9 cellular contexts compared by ENCODE assay signal in genomic region chrX:2614911-2615310, GRCh38.
DNase-seq lines count a peak whose midpoint lies in the region; ATAC-seq, FAIRE-seq and TF ChIP-seq lines count a peak whose summit lies in the region.
"Had no signal": no experiment of that assay in that cellular context is flagged by ENCODE, and none has a peak within 500 bp of the region (broad histone marks: within the 10 kb centered on the region; RNA-seq: fewer than 3 reads in every experiment).

No MANE protein-coding gene starts in this region.

- intact Hi-C loops in right lobe of liver (cut with DNase I): no loop called here
- intact Hi-C loops in HepG2 (cut with micrococcal nuclease; ENCODE audit: unreplicated experiment): no loop called here
- intact Hi-C loops in colonic mucosa (cut with DNase I): loop anchor here (10.0 kb wide), 1 partner anchor 110 kb away; the partner anchor contains the start of genes DHRSX and ZBED1

- H3K27ac ChIP-seq in right lobe of liver (no peak overlapping the region), HepG2 (ENCODE audit: extremely low read length, insufficient read depth, low read length) (no peak overlapping the region), caudate nucleus (ENCODE audit: low read depth, low read length) (peak overlapping the region; percentile 12), colonic mucosa (no peak overlapping the region)
- H3K27ac ChIP-seq in CD8-positive, alpha-beta memory T cell (ENCODE audit: low read depth, low read length): no peak overlapping the region

- no peak for TF ChIP-seq POLR2A in right lobe of liver (IDR thresholded peaks at IDR 0.05)
- TF ChIP-seq POLR2A in HepG2 (IDR thresholded peaks at IDR 0.05; ENCODE audit: insufficient read depth in 1 of 2, low read depth in 2 of 2, low read length in 2 of 2): no peak

- no peaks in the 10 kb centered on the region for H3K9me3 ChIP-seq in right lobe of liver
- no peaks in the 10 kb centered on the region for H3K9me3 ChIP-seq in HepG2 (ENCODE audit: low read length)
- H3K9me3 ChIP-seq in colonic mucosa: no peaks in the 10 kb centered on the region
- no peaks in the 10 kb centered on the region for H3K9me3 ChIP-seq in CD8-positive, alpha-beta memory T cell (ENCODE audit: low read length)

- no peaks in the 10 kb centered on the region for H4K20me1 ChIP-seq in HepG2 (ENCODE audit: insufficient read depth, low read length)

- BruUV-seq in HepG2 (replicated peaks; lab: Mats Ljungman, UMichigan): no TSS peak

- POLR2A ChIA-PET in HepG2 (lab: Yijun Ruan, JAX): no interaction called here
- POLR2A ChIA-PET in CD8-positive, alpha-beta memory T cell (lab: Charles Lee): no interaction called here

- H3K4me3 Mint-ChIP-seq in CD8-positive, alpha-beta memory T cell: peak overlapping the region in 1 of 7 donors; percentile 55

- in situ Hi-C loops in HepG2 (cut with HindIII; ENCODE audit: extremely low pct_ligation_motif_present, low pct_unique_long_range_greater_than_20kb): loop anchor here (25.0 kb wide), 1 partner anchor 1153 kb away; the partner anchor contains the start of gene ASMTL

- DNase-seq in right lobe of liver (no peak), HepG2 (ENCODE audit: low spot score) (no peak), caudate nucleus (lab: John Stamatoyannopoulos, UW) (no peak), medulla oblongata (ENCODE audit: extremely low spot score) (peak; percentile 80), NCI-H128 (lab: John Stamatoyannopoulos, UW; ENCODE audit: unreplicated experiment) (no peak), colonic mucosa (no peak), D721Med (ENCODE audit: insufficient read length, low spot score) (no peak)
- DNase-seq in CD8-positive, alpha-beta memory T cell: no peak
- DNase-seq: GF-D8 had no signal

- H3K9ac ChIP-seq in HepG2 (ENCODE audit: insufficient read depth, low read depth, low read length) (no peak overlapping the region), colonic mucosa (ENCODE audit: low read depth in 2 of 2, low read length in 2 of 2) (no peak overlapping the region)

- H3K4me1 ChIP-seq in right lobe of liver (peaks cover 0 to 3% (median 0%) of the 10 kb centered on the region in 4 donors), HepG2 (ENCODE audit: insufficient read depth, low read length) (peaks cover 19% of the 10 kb centered on the region), colonic mucosa (peaks cover 3% of the 10 kb centered on the region)
- H3K4me1 ChIP-seq in CD8-positive, alpha-beta memory T cell (ENCODE audit: insufficient read depth, low read length): peaks cover 11% of the 10 kb centered on the region

- CTCF ChIA-PET in HepG2 (lab: Yijun Ruan, JAX; ENCODE audit: low intra/inter-chr PET ratio, low total read pairs): no interaction called here
- CTCF ChIA-PET in CD8-positive, alpha-beta memory T cell (lab: Charles Lee): no interaction called here

- H3K27me3 ChIP-seq in right lobe of liver (no peaks in the 10 kb centered on the region), HepG2 (ENCODE audit: control insufficient read depth in 1 of 2, insufficient read depth in 2 of 2, low read length in 2 of 2) (no peaks in the 10 kb centered on the region), colonic mucosa (no peaks in the 10 kb centered on the region)
- no peaks in the 10 kb centered on the region for H3K27me3 ChIP-seq in CD8-positive, alpha-beta memory T cell (ENCODE audit: insufficient read depth, low read length, poor library complexity, severe bottlenecking)

- H3K79me2 ChIP-seq in HepG2 (ENCODE audit: insufficient read depth, low read length): peaks cover 5% of the 10 kb centered on the region

- H3K27ac Mint-ChIP-seq in CD8-positive, alpha-beta memory T cell: peak overlapping the region in 2 of 8 donors; percentile 19 to 72

- ATAC-seq in right lobe of liver: peak; percentile 37 to 69 (median 55)
- no peak; the same call in 2 of the 3 replicates for ATAC-seq in HepG2

- H3K4me3 ChIP-seq in right lobe of liver (no peak overlapping the region), HepG2 (replicated peaks in 1 of 3; ENCODE audit: insufficient read depth in 1 of 3, low read depth in 2 of 3, low read length in 3 of 3) (no peak overlapping the region), colonic mucosa (no peak overlapping the region)
- no peak overlapping the region for H3K4me3 ChIP-seq in CD8-positive, alpha-beta memory T cell (ENCODE audit: low read length)

- H3K4me1 Mint-ChIP-seq in CD8-positive, alpha-beta memory T cell: peaks cover 24 to 36% (median 32%) of the 10 kb centered on the region in 3 donors

- H3K36me3 ChIP-seq in right lobe of liver: peaks cover 0 to 8% (median 0%) of the 10 kb centered on the region in 4 donors
- peaks cover 3 to 44% of the 10 kb centered on the region in 2 experiments; a peak in 4 of 5 replicates for H3K36me3 ChIP-seq in HepG2 (replicated peaks in 1 of 2; ENCODE audit: control insufficient read depth in 1 of 2, insufficient read depth in 2 of 2, low read length in 2 of 2)
- H3K36me3 ChIP-seq in colonic mucosa: no peaks in the 10 kb centered on the region
- H3K36me3 ChIP-seq in CD8-positive, alpha-beta memory T cell (ENCODE audit: insufficient read depth, low read length): peaks cover 24% of the 10 kb centered on the region

- no peak for TF ChIP-seq RAD21 in HepG2 (CRISPR knock-in tag; IDR thresholded peaks at IDR 0.05)

- H3K4me2 ChIP-seq in HepG2 (ENCODE audit: low read depth, low read length): no peak overlapping the region

- no peaks in the 10 kb centered on the region for H3K9me3 Mint-ChIP-seq in CD8-positive, alpha-beta memory T cell

- whole genome bisulfite sequencing in right lobe of liver (ENCODE audit: insufficient coverage, low coverage, low lambda C conversion rate, missing lambda C conversion rate): 28% methylated on average over 3 of the region's 3 CpGs
- WGBS in HepG2 (ENCODE audit: low lambda C conversion rate): 97% methylated on average over 3 of the region's 3 CpGs

- TF ChIP-seq EP300 in HepG2 (IDR thresholded peaks at IDR 0.05; ENCODE audit: low read depth in 2 of 2, low read length in 2 of 2) (no peak), HepG2 (CRISPR knock-in tag; IDR thresholded peaks at IDR 0.05; ENCODE audit: borderline replicate concordance) (no peak)

- FAIRE-seq in HepG2 (lab: Jason Lieb, UNC): no peak
- no peak for FAIRE-seq in D721Med (lab: Jason Lieb, UNC)

- H3K36me3 Mint-ChIP-seq in CD8-positive, alpha-beta memory T cell: peaks cover 35 to 83% (median 37%) of the 10 kb centered on the region in 3 donors

- TF ChIP-seq CTCF in right lobe of liver (IDR thresholded peaks at IDR 0.05): peak in 1 of 4 donors; percentile 9
- no peak for TF ChIP-seq CTCF in HepG2 (CRISPR knock-in tag; IDR thresholded peaks at IDR 0.05)
- no peak for TF ChIP-seq CTCF in colonic mucosa (IDR thresholded peaks at IDR 0.05)
- no peak for TF ChIP-seq CTCF in D721Med (IDR thresholded peaks at IDR 0.05; ENCODE audit: insufficient read depth, missing control alignments)

- no peaks in the 10 kb centered on the region for H3K27me3 Mint-ChIP-seq in CD8-positive, alpha-beta memory T cell

- no peak overlapping the region for H2AFZ ChIP-seq in HepG2 (ENCODE audit: low read length)

TF ChIP-seq in HepG2, 621 proteins besides CTCF, POLR2A, EP300 and RAD21 (continues in another document):
- TF ChIP-seq RBM22 (optimal IDR thresholded peaks at IDR 0.05; ENCODE audit: low read length): no peak
- TF ChIP-seq, protein P1, sequence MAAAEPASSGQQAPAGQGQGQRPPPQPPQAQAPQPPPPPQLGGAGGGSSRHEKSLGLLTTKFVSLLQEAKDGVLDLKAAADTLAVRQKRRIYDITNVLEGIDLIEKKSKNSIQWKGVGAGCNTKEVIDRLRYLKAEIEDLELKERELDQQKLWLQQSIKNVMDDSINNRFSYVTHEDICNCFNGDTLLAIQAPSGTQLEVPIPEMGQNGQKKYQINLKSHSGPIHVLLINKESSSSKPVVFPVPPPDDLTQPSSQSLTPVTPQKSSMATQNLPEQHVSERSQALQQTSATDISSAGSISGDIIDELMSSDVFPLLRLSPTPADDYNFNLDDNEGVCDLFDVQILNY (CRISPR knock-in tag; conservative IDR thresholded peaks at IDR 0.05): no peak
- no peak for TF ChIP-seq ZNF280B (CRISPR knock-in tag; IDR thresholded peaks at IDR 0.05; ENCODE audit: borderline replicate concordance)
- no peak for TF ChIP-seq TAF1 (CRISPR knock-in tag; IDR thresholded peaks at IDR 0.05)
- TF ChIP-seq ZNF839 (CRISPR knock-in tag; IDR thresholded peaks at IDR 0.05; ENCODE audit: borderline replicate concordance): no peak
- no peak for TF ChIP-seq SMARCE1 (IDR thresholded peaks at IDR 0.05; ENCODE audit: borderline replicate concordance)
- no peak for TF ChIP-seq YEATS2 (CRISPR knock-in tag; IDR thresholded peaks at IDR 0.05; ENCODE audit: borderline replicate concordance)
- TF ChIP-seq GLMP (CRISPR knock-in tag; IDR thresholded peaks at IDR 0.05; ENCODE audit: borderline replicate concordance): no peak
